ENCODE assay signal across 24 cellular contexts in genomic region chr10:53598914-53599313, GRCh38.
DNase-seq lines count a peak whose midpoint lies in the region; ATAC-seq lines count a peak whose summit lies in the region.
"Had no signal": no experiment of that assay in that cellular context is flagged by ENCODE, and none has a peak within 500 bp of the region (broad histone marks: within the 10 kb centered on the region; RNA-seq: fewer than 3 reads in every experiment).

No MANE protein-coding gene starts in this region.

- WGBS in neuronal stem cell (ENCODE audit: extremely low coverage in 2 of 2, insufficient read length in 2 of 2, insufficient replicate concordance in 1 of 2), 2 donors: no CpG with 5 or more reads among the region's 2 CpGs

- no peak overlapping the region for H3K4me2 ChIP-seq in neuronal stem cell (ENCODE audit: insufficient read depth, low read length, poor library complexity, severe bottlenecking)
- H3K4me2 ChIP-seq: PC-9 had no signal

- no peak overlapping the region for H4K91ac ChIP-seq in neuronal stem cell (ENCODE audit: low read depth, low read length, poor library complexity)

- no peak overlapping the region for H3K23ac ChIP-seq in neuronal stem cell (ENCODE audit: low read depth, low read length, poor library complexity)

- H2BK120ac ChIP-seq in neuronal stem cell (ENCODE audit: low read depth, low read length): no peak overlapping the region

- H3K9ac ChIP-seq in HUES48 (ENCODE audit: low read depth, low read length): 0 out of 2 replicates have a peak overlapping the region, but pooled peaks have one; percentile 43
- peak overlapping the region; percentile 40 for H3K9ac ChIP-seq in iPS-18a (ENCODE audit: low read length)
- H3K9ac ChIP-seq in neuronal stem cell (ENCODE audit: low read depth, low read length, poor library complexity): no peak overlapping the region

- no peak overlapping the region for H3K18ac ChIP-seq in neuronal stem cell (ENCODE audit: low read length)

- no peaks in the 10 kb centered on the region for H3K9me3 ChIP-seq in HUES48 (ENCODE audit: control insufficient read depth, insufficient read depth, low read length)
- H3K9me3 ChIP-seq in iPS-18a (ENCODE audit: control insufficient read depth, low read depth, low read length): no peaks in the 10 kb centered on the region
- H3K9me3 ChIP-seq in neuronal stem cell (replicated peaks in 1 of 2; ENCODE audit: control insufficient read depth in 2 of 2, insufficient read depth in 1 of 2, low read depth in 1 of 2, low read length in 2 of 2): peaks cover 0 to 2% of the 10 kb centered on the region in 2 donors
- H3K9me3 ChIP-seq: mucosa of descending colon, testis had no signal

- H2AFZ ChIP-seq in neuronal stem cell (ENCODE audit: low read length): no peak overlapping the region
- H2AFZ ChIP-seq: PC-9 had no signal

- no peak overlapping the region for H4K8ac ChIP-seq in neuronal stem cell (ENCODE audit: low read depth, low read length)

- H2BK5ac ChIP-seq in neuronal stem cell (ENCODE audit: low read length): no peak overlapping the region

- H3K27me3 ChIP-seq in HUES48 (ENCODE audit: control insufficient read depth, insufficient read depth, low read length): no peaks in the 10 kb centered on the region
- H3K27me3 ChIP-seq in iPS-18a (ENCODE audit: control insufficient read depth, insufficient read depth, low read length): no peaks in the 10 kb centered on the region
- no peaks in the 10 kb centered on the region for H3K27me3 ChIP-seq in neuronal stem cell (ENCODE audit: control insufficient read depth in 3 of 3, insufficient read depth in 3 of 3, low read depth in 1 of 3, low read length in 3 of 3)
- H3K27me3 ChIP-seq: testis had no signal

- H3K36me3 ChIP-seq in HUES48 (ENCODE audit: control insufficient read depth, insufficient read depth, low read length) (no peaks in the 10 kb centered on the region), iPS-18a (ENCODE audit: control insufficient read depth, low read depth, low read length) (no peaks in the 10 kb centered on the region), neuronal stem cell (replicated peaks in 1 of 2; ENCODE audit: control insufficient read depth in 2 of 2, insufficient read depth in 2 of 2, low read length in 2 of 2) (no peaks in the 10 kb centered on the region)

- H2AK5ac ChIP-seq in neuronal stem cell (ENCODE audit: low read depth, low read length): no peak overlapping the region

- ATAC-seq in HG02763 (IDR thresholded peaks at IDR 0.05; ENCODE audit: unreplicated experiment) (no peak), left lobe of liver (no peak)
- ATAC-seq: activated CD8-positive, alpha-beta T cell treated with anti-CD3 and anti-CD28 coated beads for 36 hours; left colon; mucosa of descending colon; T-helper 17 cell had no signal

- peak overlapping the region; percentile 100 for H3K27ac ChIP-seq in HUES48 (ENCODE audit: low read depth, low read length)
- peak overlapping the region; percentile 86 for H3K27ac ChIP-seq in iPS-18a (ENCODE audit: low read length)
- H3K27ac ChIP-seq in neuronal stem cell (replicated peaks; ENCODE audit: low read length): peak overlapping the region; percentile 41
- H3K27ac ChIP-seq: PC-9, testis had no signal

- no peak overlapping the region for H2BK12ac ChIP-seq in neuronal stem cell (ENCODE audit: low read length)

- no peak overlapping the region for H3K14ac ChIP-seq in neuronal stem cell (ENCODE audit: low read length)

- H2BK15ac ChIP-seq in neuronal stem cell (ENCODE audit: low read length): no peak overlapping the region

- peaks cover 35% of the 10 kb centered on the region for H3K4me1 ChIP-seq in HUES48 (ENCODE audit: control insufficient read depth, insufficient read depth, low read length)
- peaks cover 38% of the 10 kb centered on the region for H3K4me1 ChIP-seq in iPS-18a (ENCODE audit: control insufficient read depth, low read depth, low read length)
- H3K4me1 ChIP-seq in neuronal stem cell (ENCODE audit: control insufficient read depth in 2 of 2, insufficient read depth in 1 of 2, low read depth in 1 of 2, low read length in 2 of 2): peaks cover 1 to 28% of the 10 kb centered on the region in 2 donors
- H3K4me1 ChIP-seq: testis had no signal

- H3K4me3 ChIP-seq in HUES48 (ENCODE audit: low read depth, low read length) (peak overlapping the region; percentile 10; the same call in 1 of the 2 replicates), iPS-18a (ENCODE audit: low read length) (no peak overlapping the region), neuronal stem cell (ENCODE audit: low read length in 2 of 2) (no peak overlapping the region)
- H3K4me3 ChIP-seq: mucosa of descending colon, PC-9, testis had no signal

- no peaks in the 10 kb centered on the region for H3K79me1 ChIP-seq in neuronal stem cell (ENCODE audit: low read depth, low read length)

- no peak overlapping the region for H3K4ac ChIP-seq in neuronal stem cell (ENCODE audit: low read length)

- DNase-seq in astrocyte of the hippocampus (ENCODE audit: low read depth, low spot score): peak; percentile 64
- no peak for DNase-seq in neuronal stem cell (ENCODE audit: low spot score)
- no peak for DNase-seq in left lobe of liver (ENCODE audit: low spot score)
- DNase-seq in NCI-H774 (lab: John Stamatoyannopoulos, UW): no peak
- DNase-seq in RKO (ENCODE audit: low spot score): no peak
- DNase-seq: activated CD8-positive, alpha-beta T cell treated with anti-CD3 and anti-CD28 coated beads for 36 hours; activated naive CD4-positive, alpha-beta T cell treated with anti-CD3 and anti-CD28 coated beads for 36 hours; activated T-cell treated with anti-CD3 and anti-CD28 coated beads, Interleukin-2, amount 50 U/mL, for 1 hour; cerebellar nuclear complex; effector CD4-positive, alpha-beta T cell; head of caudate nucleus; Kasumi-1; left colon; mucosa of descending colon; NCI-H1436; NCI-H2171; NCI-H748 treated with DMSO at 0.1 percent for 48 hours; retina; T-helper 17 cell; testis had no signal

Comparison
In these comparisons a context has a peak if more than half of its experiments do, and no peak if none do; other contexts are left out.
1. H3K27ac ChIP-seq: peak in every context shown above with its lines; median percentile 100 in HUES48; 86 in iPS-18a; 41 in neuronal stem cell.